Comparison of ENCODE assay signal across 11 cellular contexts in genomic region chrX:154494715-154495114, GRCh38.
"Had no signal": no experiment of that assay in that cellular context is flagged by ENCODE, and none has a peak within 500 bp of the region (broad histone marks: within the 10 kb centered on the region; RNA-seq: fewer than 3 reads in every experiment).

No MANE protein-coding gene starts in this region.

- H2AFZ ChIP-seq: GM23248, GM23338 had no signal

- H3K27ac ChIP-seq: GM23248 had no signal

- H3K9ac ChIP-seq: GM23248 had no signal

- H3K4me2 ChIP-seq: GM23338 had no signal

- H3K4me3 ChIP-seq: GM23248, GM23338, HAP-1 had no signal

- FAIRE-seq: H1, H54 had no signal

- DNase-seq: GM23248, GOT3, H7, H9, HCEC 1CT, HFFc6 had no signal

- H3K36me3 ChIP-seq: HAP-1 had no signal

- ATAC-seq: GM23338, HCT116 had no signal

- H3K4me3 Mint-ChIP-seq: GM23338, H9, HFFc6 had no signal

- H3K9me3 Mint-ChIP-seq: GM23338, HFFc6 had no signal

- H3K27ac Mint-ChIP-seq: GM23338, H9, HFFc6 had no signal

- H3K9me3 ChIP-seq: HAP-1 had no signal
